Comparison of ENCODE assay signal across 1 cellular context in the genomic region with DNA sequence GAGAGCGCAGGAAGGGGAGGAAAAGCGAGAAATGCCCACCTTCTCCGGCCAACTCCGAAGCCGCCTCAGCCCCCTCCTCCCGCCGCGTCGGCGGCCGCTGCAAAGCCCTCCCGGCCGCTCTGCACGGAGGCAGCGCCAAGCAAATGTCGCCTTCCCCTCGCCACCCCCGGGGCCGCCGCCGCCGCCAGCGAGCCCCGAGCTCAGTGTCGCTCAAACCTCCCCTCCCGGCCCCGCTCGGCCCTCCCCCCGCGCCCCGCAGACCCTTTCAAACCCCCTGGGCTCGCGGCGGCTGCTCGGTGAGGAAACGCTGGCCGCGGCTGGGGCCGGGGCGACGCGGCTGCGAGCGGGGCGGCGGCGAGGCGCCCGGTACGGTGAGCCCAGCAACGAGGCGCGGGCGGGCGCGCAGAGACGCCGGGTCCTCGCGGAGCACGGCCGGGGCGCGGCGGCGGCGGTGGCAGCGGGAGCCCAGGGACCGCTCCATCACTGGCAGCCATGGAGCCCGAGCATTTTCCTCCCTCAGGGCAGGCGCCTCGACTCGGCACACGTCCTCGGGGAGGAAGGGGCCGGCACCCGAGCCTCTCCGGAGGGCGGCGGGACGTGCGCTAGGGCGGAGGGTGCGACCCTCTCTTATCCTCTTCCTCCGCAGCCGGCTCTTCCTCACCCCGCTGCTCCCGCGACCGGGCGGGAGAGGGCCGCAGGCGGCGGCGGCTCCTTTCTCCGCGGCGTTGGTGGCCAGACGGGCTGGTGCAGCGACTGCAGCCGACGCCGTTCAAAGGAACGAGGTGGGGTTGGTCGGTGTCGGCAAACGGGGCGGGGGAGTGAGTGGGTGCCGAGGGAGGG.
TF ChIP-seq lines count a peak whose summit lies in the region.

No MANE protein-coding gene starts in this region.

TF ChIP-seq in HepG2, 621 proteins besides CTCF, POLR2A, EP300 and RAD21 (continued from another document and continues in another):
- TF ChIP-seq, protein P1, sequence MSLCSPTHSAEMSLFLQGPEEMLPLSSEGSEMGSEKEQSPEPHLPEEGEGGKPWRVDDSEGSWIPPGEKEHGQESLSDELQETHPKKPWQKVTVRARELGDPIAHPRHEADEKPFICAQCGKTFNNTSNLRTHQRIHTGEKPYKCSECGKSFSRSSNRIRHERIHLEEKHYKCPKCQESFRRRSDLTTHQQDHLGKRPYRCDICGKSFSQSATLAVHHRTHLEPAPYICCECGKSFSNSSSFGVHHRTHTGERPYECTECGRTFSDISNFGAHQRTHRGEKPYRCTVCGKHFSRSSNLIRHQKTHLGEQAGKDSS (CRISPR knock-in tag; IDR thresholded peaks at IDR 0.05; ENCODE audit: borderline replicate concordance, low read depth), result no peak; the same call in 1 of the 2 replicates
- TF ChIP-seq ZNF225 (CRISPR knock-in tag; IDR thresholded peaks at IDR 0.05) (0 out of 2 replicates have a peak, but pooled peaks have one; percentile 44), RARA (CRISPR knock-in tag; IDR thresholded peaks at IDR 0.05) (no peak), SPEN (CRISPR knock-in tag; IDR thresholded peaks at IDR 0.05; ENCODE audit: low read depth) (0 out of 2 replicates have a peak, but pooled peaks have one; percentile 10), ZNF556 (CRISPR knock-in tag; IDR thresholded peaks at IDR 0.05; ENCODE audit: borderline replicate concordance) (0 out of 2 replicates have a peak, but pooled peaks have one; percentile 27), ZNF251 (CRISPR knock-in tag; IDR thresholded peaks at IDR 0.05) (no peak), ZC3H13 (CRISPR knock-in tag; IDR thresholded peaks at IDR 0.05) (0 out of 2 replicates have a peak, but pooled peaks have one; percentile 9), PAWR (CRISPR knock-in tag; IDR thresholded peaks at IDR 0.05; ENCODE audit: borderline replicate concordance) (no peak), ZNF441 (CRISPR knock-in tag; IDR thresholded peaks at IDR 0.05; ENCODE audit: borderline replicate concordance) (0 out of 2 replicates have a peak, but pooled peaks have one; percentile 15), ZNF446 (CRISPR knock-in tag; IDR thresholded peaks at IDR 0.05) (no peak; the same call in 1 of the 2 replicates), ZBTB38 (CRISPR knock-in tag; IDR thresholded peaks at IDR 0.05) (0 out of 2 replicates have a peak, but pooled peaks have one; percentile 3), CCDC6 (CRISPR knock-in tag; IDR thresholded peaks at IDR 0.05) (no peak), TAF1 (CRISPR knock-in tag; IDR thresholded peaks at IDR 0.05) (peak; percentile 44), TGIF2 (CRISPR knock-in tag; IDR thresholded peaks at IDR 0.05) (no peak), HNRNPK (IDR thresholded peaks at IDR 0.05; ENCODE audit: low read depth, low read length, poor library complexity, severe bottlenecking) (peak; percentile 37), ZBTB7B (CRISPR knock-in tag; IDR thresholded peaks at IDR 0.05) (no peak), DMAP1 (CRISPR knock-in tag; IDR thresholded peaks at IDR 0.05) (no peak), MIER2 (CRISPR knock-in tag; IDR thresholded peaks at IDR 0.05) (no peak)
- TF ChIP-seq, protein P2, sequence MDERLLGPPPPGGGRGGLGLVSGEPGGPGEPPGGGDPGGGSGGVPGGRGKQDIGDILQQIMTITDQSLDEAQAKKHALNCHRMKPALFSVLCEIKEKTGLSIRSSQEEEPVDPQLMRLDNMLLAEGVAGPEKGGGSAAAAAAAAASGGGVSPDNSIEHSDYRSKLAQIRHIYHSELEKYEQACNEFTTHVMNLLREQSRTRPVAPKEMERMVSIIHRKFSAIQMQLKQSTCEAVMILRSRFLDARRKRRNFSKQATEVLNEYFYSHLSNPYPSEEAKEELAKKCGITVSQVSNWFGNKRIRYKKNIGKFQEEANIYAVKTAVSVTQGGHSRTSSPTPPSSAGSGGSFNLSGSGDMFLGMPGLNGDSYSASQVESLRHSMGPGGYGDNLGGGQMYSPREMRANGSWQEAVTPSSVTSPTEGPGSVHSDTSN (CRISPR knock-in tag; IDR thresholded peaks at IDR 0.05), result no peak
- TF ChIP-seq, protein P3, sequence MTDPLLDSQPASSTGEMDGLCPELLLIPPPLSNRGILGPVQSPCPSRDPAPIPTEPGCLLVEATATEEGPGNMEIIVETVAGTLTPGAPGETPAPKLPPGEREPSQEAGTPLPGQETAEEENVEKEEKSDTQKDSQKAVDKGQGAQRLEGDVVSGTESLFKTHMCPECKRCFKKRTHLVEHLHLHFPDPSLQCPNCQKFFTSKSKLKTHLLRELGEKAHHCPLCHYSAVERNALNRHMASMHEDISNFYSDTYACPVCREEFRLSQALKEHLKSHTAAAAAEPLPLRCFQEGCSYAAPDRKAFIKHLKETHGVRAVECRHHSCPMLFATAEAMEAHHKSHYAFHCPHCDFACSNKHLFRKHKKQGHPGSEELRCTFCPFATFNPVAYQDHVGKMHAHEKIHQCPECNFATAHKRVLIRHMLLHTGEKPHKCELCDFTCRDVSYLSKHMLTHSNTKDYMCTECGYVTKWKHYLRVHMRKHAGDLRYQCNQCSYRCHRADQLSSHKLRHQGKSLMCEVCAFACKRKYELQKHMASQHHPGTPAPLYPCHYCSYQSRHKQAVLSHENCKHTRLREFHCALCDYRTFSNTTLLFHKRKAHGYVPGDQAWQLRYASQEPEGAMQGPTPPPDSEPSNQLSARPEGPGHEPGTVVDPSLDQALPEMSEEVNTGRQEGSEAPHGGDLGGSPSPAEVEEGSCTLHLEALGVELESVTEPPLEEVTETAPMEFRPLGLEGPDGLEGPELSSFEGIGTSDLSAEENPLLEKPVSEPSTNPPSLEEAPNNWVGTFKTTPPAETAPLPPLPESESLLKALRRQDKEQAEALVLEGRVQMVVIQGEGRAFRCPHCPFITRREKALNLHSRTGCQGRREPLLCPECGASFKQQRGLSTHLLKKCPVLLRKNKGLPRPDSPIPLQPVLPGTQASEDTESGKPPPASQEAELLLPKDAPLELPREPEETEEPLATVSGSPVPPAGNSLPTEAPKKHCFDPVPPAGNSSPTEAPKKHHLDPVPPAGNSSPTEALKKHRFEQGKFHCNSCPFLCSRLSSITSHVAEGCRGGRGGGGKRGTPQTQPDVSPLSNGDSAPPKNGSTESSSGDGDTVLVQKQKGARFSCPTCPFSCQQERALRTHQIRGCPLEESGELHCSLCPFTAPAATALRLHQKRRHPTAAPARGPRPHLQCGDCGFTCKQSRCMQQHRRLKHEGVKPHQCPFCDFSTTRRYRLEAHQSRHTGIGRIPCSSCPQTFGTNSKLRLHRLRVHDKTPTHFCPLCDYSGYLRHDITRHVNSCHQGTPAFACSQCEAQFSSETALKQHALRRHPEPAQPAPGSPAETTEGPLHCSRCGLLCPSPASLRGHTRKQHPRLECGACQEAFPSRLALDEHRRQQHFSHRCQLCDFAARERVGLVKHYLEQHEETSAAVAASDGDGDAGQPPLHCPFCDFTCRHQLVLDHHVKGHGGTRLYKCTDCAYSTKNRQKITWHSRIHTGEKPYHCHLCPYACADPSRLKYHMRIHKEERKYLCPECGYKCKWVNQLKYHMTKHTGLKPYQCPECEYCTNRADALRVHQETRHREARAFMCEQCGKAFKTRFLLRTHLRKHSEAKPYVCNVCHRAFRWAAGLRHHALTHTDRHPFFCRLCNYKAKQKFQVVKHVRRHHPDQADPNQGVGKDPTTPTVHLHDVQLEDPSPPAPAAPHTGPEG (CRISPR knock-in tag; IDR thresholded peaks at IDR 0.05), result peak; percentile 96
- TF ChIP-seq, protein P4, sequence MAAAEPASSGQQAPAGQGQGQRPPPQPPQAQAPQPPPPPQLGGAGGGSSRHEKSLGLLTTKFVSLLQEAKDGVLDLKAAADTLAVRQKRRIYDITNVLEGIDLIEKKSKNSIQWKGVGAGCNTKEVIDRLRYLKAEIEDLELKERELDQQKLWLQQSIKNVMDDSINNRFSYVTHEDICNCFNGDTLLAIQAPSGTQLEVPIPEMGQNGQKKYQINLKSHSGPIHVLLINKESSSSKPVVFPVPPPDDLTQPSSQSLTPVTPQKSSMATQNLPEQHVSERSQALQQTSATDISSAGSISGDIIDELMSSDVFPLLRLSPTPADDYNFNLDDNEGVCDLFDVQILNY (CRISPR knock-in tag; conservative IDR thresholded peaks at IDR 0.05), result no peak
- TF ChIP-seq, protein P5, sequence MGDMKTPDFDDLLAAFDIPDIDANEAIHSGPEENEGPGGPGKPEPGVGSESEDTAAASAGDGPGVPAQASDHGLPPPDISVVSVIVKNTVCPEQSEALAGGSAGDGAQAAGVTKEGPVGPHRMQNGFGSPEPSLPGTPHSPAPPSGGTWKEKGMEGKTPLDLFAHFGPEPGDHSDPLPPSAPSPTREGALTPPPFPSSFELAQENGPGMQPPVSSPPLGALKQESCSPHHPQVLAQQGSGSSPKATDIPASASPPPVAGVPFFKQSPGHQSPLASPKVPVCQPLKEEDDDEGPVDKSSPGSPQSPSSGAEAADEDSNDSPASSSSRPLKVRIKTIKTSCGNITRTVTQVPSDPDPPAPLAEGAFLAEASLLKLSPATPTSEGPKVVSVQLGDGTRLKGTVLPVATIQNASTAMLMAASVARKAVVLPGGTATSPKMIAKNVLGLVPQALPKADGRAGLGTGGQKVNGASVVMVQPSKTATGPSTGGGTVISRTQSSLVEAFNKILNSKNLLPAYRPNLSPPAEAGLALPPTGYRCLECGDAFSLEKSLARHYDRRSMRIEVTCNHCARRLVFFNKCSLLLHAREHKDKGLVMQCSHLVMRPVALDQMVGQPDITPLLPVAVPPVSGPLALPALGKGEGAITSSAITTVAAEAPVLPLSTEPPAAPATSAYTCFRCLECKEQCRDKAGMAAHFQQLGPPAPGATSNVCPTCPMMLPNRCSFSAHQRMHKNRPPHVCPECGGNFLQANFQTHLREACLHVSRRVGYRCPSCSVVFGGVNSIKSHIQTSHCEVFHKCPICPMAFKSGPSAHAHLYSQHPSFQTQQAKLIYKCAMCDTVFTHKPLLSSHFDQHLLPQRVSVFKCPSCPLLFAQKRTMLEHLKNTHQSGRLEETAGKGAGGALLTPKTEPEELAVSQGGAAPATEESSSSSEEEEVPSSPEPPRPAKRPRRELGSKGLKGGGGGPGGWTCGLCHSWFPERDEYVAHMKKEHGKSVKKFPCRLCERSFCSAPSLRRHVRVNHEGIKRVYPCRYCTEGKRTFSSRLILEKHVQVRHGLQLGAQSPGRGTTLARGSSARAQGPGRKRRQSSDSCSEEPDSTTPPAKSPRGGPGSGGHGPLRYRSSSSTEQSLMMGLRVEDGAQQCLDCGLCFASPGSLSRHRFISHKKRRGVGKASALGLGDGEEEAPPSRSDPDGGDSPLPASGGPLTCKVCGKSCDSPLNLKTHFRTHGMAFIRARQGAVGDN (CRISPR knock-in tag; IDR thresholded peaks at IDR 0.05), result peak; percentile 17
- TF ChIP-seq, protein P6, sequence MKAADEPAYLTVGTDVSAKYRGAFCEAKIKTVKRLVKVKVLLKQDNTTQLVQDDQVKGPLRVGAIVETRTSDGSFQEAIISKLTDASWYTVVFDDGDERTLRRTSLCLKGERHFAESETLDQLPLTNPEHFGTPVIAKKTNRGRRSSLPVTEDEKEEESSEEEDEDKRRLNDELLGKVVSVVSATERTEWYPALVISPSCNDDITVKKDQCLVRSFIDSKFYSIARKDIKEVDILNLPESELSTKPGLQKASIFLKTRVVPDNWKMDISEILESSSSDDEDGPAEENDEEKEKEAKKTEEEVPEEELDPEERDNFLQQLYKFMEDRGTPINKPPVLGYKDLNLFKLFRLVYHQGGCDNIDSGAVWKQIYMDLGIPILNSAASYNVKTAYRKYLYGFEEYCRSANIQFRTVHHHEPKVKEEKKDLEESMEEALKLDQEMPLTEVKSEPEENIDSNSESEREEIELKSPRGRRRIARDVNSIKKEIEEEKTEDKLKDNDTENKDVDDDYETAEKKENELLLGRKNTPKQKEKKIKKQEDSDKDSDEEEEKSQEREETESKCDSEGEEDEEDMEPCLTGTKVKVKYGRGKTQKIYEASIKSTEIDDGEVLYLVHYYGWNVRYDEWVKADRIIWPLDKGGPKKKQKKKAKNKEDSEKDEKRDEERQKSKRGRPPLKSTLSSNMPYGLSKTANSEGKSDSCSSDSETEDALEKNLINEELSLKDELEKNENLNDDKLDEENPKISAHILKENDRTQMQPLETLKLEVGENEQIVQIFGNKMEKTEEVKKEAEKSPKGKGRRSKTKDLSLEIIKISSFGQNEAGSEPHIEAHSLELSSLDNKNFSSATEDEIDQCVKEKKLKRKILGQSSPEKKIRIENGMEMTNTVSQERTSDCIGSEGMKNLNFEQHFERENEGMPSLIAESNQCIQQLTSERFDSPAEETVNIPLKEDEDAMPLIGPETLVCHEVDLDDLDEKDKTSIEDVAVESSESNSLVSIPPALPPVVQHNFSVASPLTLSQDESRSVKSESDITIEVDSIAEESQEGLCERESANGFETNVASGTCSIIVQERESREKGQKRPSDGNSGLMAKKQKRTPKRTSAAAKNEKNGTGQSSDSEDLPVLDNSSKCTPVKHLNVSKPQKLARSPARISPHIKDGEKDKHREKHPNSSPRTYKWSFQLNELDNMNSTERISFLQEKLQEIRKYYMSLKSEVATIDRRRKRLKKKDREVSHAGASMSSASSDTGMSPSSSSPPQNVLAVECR (CRISPR knock-in tag; IDR thresholded peaks at IDR 0.05; ENCODE audit: borderline replicate concordance), result 0 out of 2 replicates have a peak, but pooled peaks have one; percentile 34
- TF ChIP-seq, protein P7, sequence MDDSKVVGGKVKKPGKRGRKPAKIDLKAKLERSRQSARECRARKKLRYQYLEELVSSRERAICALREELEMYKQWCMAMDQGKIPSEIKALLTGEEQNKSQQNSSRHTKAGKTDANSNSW (CRISPR knock-in tag; IDR thresholded peaks at IDR 0.05; ENCODE audit: borderline replicate concordance), result 0 out of 2 replicates have a peak, but pooled peaks have one; percentile 31
- TF ChIP-seq, protein P8, sequence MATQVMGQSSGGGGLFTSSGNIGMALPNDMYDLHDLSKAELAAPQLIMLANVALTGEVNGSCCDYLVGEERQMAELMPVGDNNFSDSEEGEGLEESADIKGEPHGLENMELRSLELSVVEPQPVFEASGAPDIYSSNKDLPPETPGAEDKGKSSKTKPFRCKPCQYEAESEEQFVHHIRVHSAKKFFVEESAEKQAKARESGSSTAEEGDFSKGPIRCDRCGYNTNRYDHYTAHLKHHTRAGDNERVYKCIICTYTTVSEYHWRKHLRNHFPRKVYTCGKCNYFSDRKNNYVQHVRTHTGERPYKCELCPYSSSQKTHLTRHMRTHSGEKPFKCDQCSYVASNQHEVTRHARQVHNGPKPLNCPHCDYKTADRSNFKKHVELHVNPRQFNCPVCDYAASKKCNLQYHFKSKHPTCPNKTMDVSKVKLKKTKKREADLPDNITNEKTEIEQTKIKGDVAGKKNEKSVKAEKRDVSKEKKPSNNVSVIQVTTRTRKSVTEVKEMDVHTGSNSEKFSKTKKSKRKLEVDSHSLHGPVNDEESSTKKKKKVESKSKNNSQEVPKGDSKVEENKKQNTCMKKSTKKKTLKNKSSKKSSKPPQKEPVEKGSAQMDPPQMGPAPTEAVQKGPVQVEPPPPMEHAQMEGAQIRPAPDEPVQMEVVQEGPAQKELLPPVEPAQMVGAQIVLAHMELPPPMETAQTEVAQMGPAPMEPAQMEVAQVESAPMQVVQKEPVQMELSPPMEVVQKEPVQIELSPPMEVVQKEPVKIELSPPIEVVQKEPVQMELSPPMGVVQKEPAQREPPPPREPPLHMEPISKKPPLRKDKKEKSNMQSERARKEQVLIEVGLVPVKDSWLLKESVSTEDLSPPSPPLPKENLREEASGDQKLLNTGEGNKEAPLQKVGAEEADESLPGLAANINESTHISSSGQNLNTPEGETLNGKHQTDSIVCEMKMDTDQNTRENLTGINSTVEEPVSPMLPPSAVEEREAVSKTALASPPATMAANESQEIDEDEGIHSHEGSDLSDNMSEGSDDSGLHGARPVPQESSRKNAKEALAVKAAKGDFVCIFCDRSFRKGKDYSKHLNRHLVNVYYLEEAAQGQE (IDR thresholded peaks at IDR 0.05; ENCODE audit: borderline replicate concordance in 1 of 2, low read depth in 1 of 2, low read length in 2 of 2), result no peak
